Comparison of ENCODE assay signal across 1 cellular context in genomic region chr2:232700154-232700553, GRCh38.
TF ChIP-seq lines count a peak whose summit lies in the region.

No MANE protein-coding gene starts in this region.

TF ChIP-seq in GM23338, 12 proteins besides CTCF, POLR2A, EP300 and RAD21 (continued from another document):
- TF ChIP-seq, protein P1, sequence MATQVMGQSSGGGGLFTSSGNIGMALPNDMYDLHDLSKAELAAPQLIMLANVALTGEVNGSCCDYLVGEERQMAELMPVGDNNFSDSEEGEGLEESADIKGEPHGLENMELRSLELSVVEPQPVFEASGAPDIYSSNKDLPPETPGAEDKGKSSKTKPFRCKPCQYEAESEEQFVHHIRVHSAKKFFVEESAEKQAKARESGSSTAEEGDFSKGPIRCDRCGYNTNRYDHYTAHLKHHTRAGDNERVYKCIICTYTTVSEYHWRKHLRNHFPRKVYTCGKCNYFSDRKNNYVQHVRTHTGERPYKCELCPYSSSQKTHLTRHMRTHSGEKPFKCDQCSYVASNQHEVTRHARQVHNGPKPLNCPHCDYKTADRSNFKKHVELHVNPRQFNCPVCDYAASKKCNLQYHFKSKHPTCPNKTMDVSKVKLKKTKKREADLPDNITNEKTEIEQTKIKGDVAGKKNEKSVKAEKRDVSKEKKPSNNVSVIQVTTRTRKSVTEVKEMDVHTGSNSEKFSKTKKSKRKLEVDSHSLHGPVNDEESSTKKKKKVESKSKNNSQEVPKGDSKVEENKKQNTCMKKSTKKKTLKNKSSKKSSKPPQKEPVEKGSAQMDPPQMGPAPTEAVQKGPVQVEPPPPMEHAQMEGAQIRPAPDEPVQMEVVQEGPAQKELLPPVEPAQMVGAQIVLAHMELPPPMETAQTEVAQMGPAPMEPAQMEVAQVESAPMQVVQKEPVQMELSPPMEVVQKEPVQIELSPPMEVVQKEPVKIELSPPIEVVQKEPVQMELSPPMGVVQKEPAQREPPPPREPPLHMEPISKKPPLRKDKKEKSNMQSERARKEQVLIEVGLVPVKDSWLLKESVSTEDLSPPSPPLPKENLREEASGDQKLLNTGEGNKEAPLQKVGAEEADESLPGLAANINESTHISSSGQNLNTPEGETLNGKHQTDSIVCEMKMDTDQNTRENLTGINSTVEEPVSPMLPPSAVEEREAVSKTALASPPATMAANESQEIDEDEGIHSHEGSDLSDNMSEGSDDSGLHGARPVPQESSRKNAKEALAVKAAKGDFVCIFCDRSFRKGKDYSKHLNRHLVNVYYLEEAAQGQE (IDR thresholded peaks at IDR 0.05; ENCODE audit: unreplicated experiment) = no peak
- no peak for TF ChIP-seq STAT1 (IDR thresholded peaks at IDR 0.05; ENCODE audit: unreplicated experiment)
- no peak for TF ChIP-seq POLR2AphosphoS5 (IDR thresholded peaks at IDR 0.05; ENCODE audit: low read depth)
- no peak for TF ChIP-seq ZNF331 (CRISPR knock-in tag; IDR thresholded peaks at IDR 0.05; ENCODE audit: low read depth)
- no peak for TF ChIP-seq ETS1 (IDR thresholded peaks at IDR 0.05)
- TF ChIP-seq, protein P2, sequence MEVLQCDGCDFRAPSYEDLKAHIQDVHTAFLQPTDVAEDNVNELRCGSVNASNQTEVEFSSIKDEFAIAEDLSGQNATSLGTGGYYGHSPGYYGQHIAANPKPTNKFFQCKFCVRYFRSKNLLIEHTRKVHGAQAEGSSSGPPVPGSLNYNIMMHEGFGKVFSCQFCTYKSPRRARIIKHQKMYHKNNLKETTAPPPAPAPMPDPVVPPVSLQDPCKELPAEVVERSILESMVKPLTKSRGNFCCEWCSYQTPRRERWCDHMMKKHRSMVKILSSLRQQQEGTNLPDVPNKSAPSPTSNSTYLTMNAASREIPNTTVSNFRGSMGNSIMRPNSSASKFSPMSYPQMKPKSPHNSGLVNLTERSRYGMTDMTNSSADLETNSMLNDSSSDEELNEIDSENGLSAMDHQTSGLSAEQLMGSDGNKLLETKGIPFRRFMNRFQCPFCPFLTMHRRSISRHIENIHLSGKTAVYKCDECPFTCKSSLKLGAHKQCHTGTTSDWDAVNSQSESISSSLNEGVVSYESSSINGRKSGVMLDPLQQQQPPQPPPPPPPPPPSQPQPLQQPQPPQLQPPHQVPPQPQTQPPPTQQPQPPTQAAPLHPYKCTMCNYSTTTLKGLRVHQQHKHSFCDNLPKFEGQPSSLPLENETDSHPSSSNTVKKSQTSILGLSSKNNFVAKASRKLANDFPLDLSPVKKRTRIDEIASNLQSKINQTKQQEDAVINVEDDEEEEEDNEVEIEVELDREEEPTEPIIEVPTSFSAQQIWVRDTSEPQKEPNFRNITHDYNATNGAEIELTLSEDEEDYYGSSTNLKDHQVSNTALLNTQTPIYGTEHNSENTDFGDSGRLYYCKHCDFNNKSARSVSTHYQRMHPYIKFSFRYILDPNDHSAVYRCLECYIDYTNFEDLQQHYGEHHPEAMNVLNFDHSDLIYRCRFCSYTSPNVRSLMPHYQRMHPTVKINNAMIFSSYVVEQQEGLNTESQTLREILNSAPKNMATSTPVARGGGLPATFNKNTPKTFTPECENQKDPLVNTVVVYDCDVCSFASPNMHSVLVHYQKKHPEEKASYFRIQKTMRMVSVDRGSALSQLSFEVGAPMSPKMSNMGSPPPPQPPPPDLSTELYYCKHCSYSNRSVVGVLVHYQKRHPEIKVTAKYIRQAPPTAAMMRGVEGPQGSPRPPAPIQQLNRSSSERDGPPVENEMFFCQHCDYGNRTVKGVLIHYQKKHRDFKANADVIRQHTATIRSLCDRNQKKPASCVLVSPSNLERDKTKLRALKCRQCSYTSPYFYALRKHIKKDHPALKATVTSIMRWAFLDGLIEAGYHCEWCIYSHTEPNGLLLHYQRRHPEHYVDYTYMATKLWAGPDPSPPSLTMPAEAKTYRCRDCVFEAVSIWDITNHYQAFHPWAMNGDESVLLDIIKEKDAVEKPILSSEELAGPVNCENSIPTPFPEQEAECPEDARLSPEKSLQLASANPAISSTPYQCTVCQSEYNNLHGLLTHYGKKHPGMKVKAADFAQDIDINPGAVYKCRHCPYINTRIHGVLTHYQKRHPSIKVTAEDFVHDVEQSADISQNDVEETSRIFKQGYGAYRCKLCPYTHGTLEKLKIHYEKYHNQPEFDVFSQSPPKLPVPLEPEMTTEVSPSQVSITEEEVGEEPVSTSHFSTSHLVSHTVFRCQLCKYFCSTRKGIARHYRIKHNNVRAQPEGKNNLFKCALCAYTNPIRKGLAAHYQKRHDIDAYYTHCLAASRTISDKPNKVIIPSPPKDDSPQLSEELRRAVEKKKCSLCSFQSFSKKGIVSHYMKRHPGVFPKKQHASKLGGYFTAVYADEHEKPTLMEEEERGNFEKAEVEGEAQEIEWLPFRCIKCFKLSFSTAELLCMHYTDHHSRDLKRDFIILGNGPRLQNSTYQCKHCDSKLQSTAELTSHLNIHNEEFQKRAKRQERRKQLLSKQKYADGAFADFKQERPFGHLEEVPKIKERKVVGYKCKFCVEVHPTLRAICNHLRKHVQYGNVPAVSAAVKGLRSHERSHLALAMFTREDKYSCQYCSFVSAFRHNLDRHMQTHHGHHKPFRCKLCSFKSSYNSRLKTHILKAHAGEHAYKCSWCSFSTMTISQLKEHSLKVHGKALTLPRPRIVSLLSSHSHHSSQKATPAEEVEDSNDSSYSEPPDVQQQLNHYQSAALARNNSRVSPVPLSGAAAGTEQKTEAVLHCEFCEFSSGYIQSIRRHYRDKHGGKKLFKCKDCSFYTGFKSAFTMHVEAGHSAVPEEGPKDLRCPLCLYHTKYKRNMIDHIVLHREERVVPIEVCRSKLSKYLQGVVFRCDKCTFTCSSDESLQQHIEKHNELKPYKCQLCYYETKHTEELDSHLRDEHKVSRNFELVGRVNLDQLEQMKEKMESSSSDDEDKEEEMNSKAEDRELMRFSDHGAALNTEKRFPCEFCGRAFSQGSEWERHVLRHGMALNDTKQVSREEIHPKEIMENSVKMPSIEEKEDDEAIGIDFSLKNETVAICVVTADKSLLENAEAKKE (CRISPR knock-in tag; IDR thresholded peaks at IDR 0.05) = no peak
- TF ChIP-seq EZH2phosphoT487 (IDR thresholded peaks at IDR 0.05; ENCODE audit: unreplicated experiment) = no peak
- no peak for TF ChIP-seq JUNB (IDR thresholded peaks at IDR 0.05; ENCODE audit: unreplicated experiment)
- TF ChIP-seq NANOG (IDR thresholded peaks at IDR 0.05; ENCODE audit: borderline replicate concordance) = no peak
- TF ChIP-seq EZH2 (IDR thresholded peaks at IDR 0.05; ENCODE audit: low read depth, unreplicated experiment) = no peak
TF ChIP-seq in GM23338: peak in this region for 0.
